In genomic region chr4:46594658-46595057, GRCh38 we compare ENCODE assay signal across 12 cellular contexts.
DNase-seq lines count a peak whose midpoint lies in the region; TF ChIP-seq lines count a peak whose summit lies in the region.
"Had no signal": no experiment of that assay in that cellular context is flagged by ENCODE, and none has a peak within 500 bp of the region (broad histone marks: within the 10 kb centered on the region; RNA-seq: fewer than 3 reads in every experiment).

No MANE protein-coding gene starts in this region.

- TF ChIP-seq CTCF in tibial nerve (IDR thresholded peaks at IDR 0.05) (no peak), ascending aorta (IDR thresholded peaks at IDR 0.05) (no peak)

- H3K36me3 ChIP-seq in tibial nerve, result no peaks in the 10 kb centered on the region
- H3K36me3 ChIP-seq in ascending aorta, result no peaks in the 10 kb centered on the region
- H3K36me3 ChIP-seq: BLaER1 had no signal

- intact Hi-C loops in ascending aorta (cut with DNase I), result no loop called here

- H3K27me3 ChIP-seq in tibial nerve (no peaks in the 10 kb centered on the region), ascending aorta (no peaks in the 10 kb centered on the region)
- H3K27me3 ChIP-seq: BLaER1 had no signal

- DNase-seq in NCI-H510A treated with DMSO at 0.1 percent for 48 hours (lab: John Stamatoyannopoulos, UW), result peak; percentile 0
- no peak for DNase-seq in NCI-H510A (lab: John Stamatoyannopoulos, UW)
- DNase-seq in DMS153 treated with DMSO at 0.1 percent for 48 hours (lab: John Stamatoyannopoulos, UW; ENCODE audit: unreplicated experiment), result peak; percentile 5
- DNase-seq in NCI-H2029 (lab: John Stamatoyannopoulos, UW), result peak; percentile 2
- DNase-seq in NCI-H146 (lab: John Stamatoyannopoulos, UW), result no peak
- no peak for DNase-seq in tibial nerve (ENCODE audit: low spot score in 2 of 2)
- no peak for DNase-seq in ascending aorta (ENCODE audit: low spot score in 2 of 2)
- DNase-seq: 8988T; AML-193; CD8-positive, alpha-beta memory T cell; GM23248 had no signal

- H3K9me3 ChIP-seq in tibial nerve (no peaks in the 10 kb centered on the region), ascending aorta (no peaks in the 10 kb centered on the region)
- H3K9me3 ChIP-seq: BLaER1 had no signal

- H3K4me3 ChIP-seq in tibial nerve (no peak overlapping the region), ascending aorta (no peak overlapping the region)
- H3K4me3 ChIP-seq: BLaER1, GM23248 had no signal

- H3K27ac ChIP-seq in tibial nerve, result no peak overlapping the region
- no peak overlapping the region for H3K27ac ChIP-seq in ascending aorta
- H3K27ac ChIP-seq: BLaER1, GM23248 had no signal

- H3K4me1 ChIP-seq in tibial nerve (no peaks in the 10 kb centered on the region), ascending aorta (no peaks in the 10 kb centered on the region)
- H3K4me1 ChIP-seq: BLaER1 had no signal

- TF ChIP-seq POLR2A in tibial nerve (IDR thresholded peaks at IDR 0.05), result no peak

- WGBS in tibial nerve, 2 donors, result 44 to 50% methylated on average over 1 of the region's 1 CpG

- TF ChIP-seq EP300 in tibial nerve (IDR thresholded peaks at IDR 0.05), result no peak

Comparison
In these comparisons a context has a peak if more than half of its experiments do, and no peak if none do; other contexts are left out.
1. DNase-seq: peak in NCI-H510A treated with DMSO at 0.1 percent for 48 hours (single experiment), DMS153 treated with DMSO at 0.1 percent for 48 hours (single experiment) and NCI-H2029 (single experiment); none in NCI-H510A (single experiment), NCI-H146 (single experiment), tibial nerve (0 of 2) and ascending aorta (0 of 2).